ENCODE assay signal across 8 cellular contexts in genomic region chr22:30290679-30291333, GRCh38. TPM values are rescaled to one million over a fixed set of nuclear protein-coding genes. Genes with fewer than 3 reads are reported as not detected.
DNase-seq lines count a peak whose midpoint lies in the region; ATAC-seq and TF ChIP-seq lines count a peak whose summit lies in the region.

No MANE protein-coding gene starts in this region.

- H3K36me3 ChIP-seq in HEK293 (ENCODE audit: control insufficient read depth in 2 of 2, insufficient read depth in 1 of 2, low read length in 2 of 2) (peaks cover 0 to 45% of the 10 kb centered on the region in 2 experiments; a peak in 1 of 3 replicates), neural progenitor cell (no peaks in the 10 kb centered on the region)

- peaks cover 11% of the 10 kb centered on the region for H3K4me1 Mint-ChIP-seq in WTC11
- H3K4me1 Mint-ChIP-seq in neural progenitor cell, result peaks cover 5% of the 10 kb centered on the region

- no peak for ATAC-seq in WTC11
- no peak for ATAC-seq in GM18502 (IDR thresholded peaks at IDR 0.05; ENCODE audit: poor library complexity, unreplicated experiment)
- ATAC-seq in GM18511 (IDR thresholded peaks at IDR 0.05; ENCODE audit: unreplicated experiment), result no peak
- no peak for ATAC-seq in HG03442 (IDR thresholded peaks at IDR 0.05; ENCODE audit: unreplicated experiment)

- H3K4me2 ChIP-seq in neural progenitor cell, result peak overlapping the region; percentile 87

- no peaks in the 10 kb centered on the region for H4K20me1 ChIP-seq in neural progenitor cell (ENCODE audit: low read depth)

- TF ChIP-seq CTCF in AG04450 (IDR thresholded peaks at IDR 0.05; ENCODE audit: low read depth, low read length), result no peak
- no peak for TF ChIP-seq CTCF in HEK293 (tag by site-specific recombination; IDR thresholded peaks at IDR 0.05)
- TF ChIP-seq CTCF in WTC11 (IDR thresholded peaks at IDR 0.05), result no peak
- no peak for TF ChIP-seq CTCF in fibroblast of villous mesenchyme (IDR thresholded peaks at IDR 0.05; ENCODE audit: insufficient read depth, low read depth, low read length)
- TF ChIP-seq CTCF in neural progenitor cell (IDR thresholded peaks at IDR 0.05), result no peak

- H3K4me1 ChIP-seq in HEK293 (ENCODE audit: control insufficient read depth, insufficient read depth, low read length) (no peaks in the 10 kb centered on the region; the same call in 1 of the 2 replicates), neural progenitor cell (peaks cover 17% of the 10 kb centered on the region)

- H3K4me3 Mint-ChIP-seq in WTC11, result 0 out of 2 replicates have a peak overlapping the region, but pooled peaks have one; percentile 80
- no peak overlapping the region for H3K4me3 Mint-ChIP-seq in neural progenitor cell

- H3K9me3 Mint-ChIP-seq in WTC11 (no peaks in the 10 kb centered on the region), neural progenitor cell (no peaks in the 10 kb centered on the region)

- no peak overlapping the region for H3K9ac ChIP-seq in neural progenitor cell

- CTCF ChIA-PET in AG04450 (lab: Charles Lee), result interaction anchor here (0.6 kb wide), 1 partner anchor 895 kb away, joined by 4 read pairs; no protein-coding TSS in a partner anchor
- CTCF ChIA-PET in HEK293 (lab: Yijun Ruan, JAX), result interaction anchor here (0.6 to 3.8 kb wide), 4 partner anchors 26 to 851 kb away, joined by 3 to 60 read pairs (median 8); partner anchors contain the start of gene TBC1D10A
- CTCF ChIA-PET in WTC11 (lab: Charles Lee), result interaction anchor here (2.5 to 6.3 kb wide), 5 partner anchors 10 to 99 kb away, joined by 10 to 193 read pairs (median 57); partner anchors contain the start of genes RNF215 and TBC1D10A

- peaks cover 3% of the 10 kb centered on the region for H3K27me3 Mint-ChIP-seq in WTC11 (ENCODE audit: low read depth)
- peaks cover 4% of the 10 kb centered on the region for H3K27me3 Mint-ChIP-seq in neural progenitor cell (ENCODE audit: insufficient read depth, low read depth)

- no peak overlapping the region for H2AFZ ChIP-seq in neural progenitor cell (replicated peaks)

- H3K4me3 ChIP-seq in AG04450 (ENCODE audit: low read depth, low read length) (no peak overlapping the region), HEK293 (ENCODE audit: low read depth, low read length) (no peak overlapping the region), fibroblast of villous mesenchyme (ENCODE audit: low read depth, low read length) (no peak overlapping the region), neural progenitor cell (no peak overlapping the region)

- POLR2A ChIA-PET in AG04450 (lab: Yijun Ruan, JAX) (interaction anchor here (0.5 kb wide), 1 partner anchor 446 kb away, joined by 5 read pairs; no protein-coding TSS in a partner anchor), HEK293 (lab: Yijun Ruan, JAX) (interaction anchor here (0.6 to 4.2 kb wide), 5 partner anchors 9 to 966 kb away, joined by 5 to 34 read pairs (median 7); partner anchors contain the start of genes CCDC157, SEC14L2, SF3A1 and TBC1D10A), WTC11 (lab: Charles Lee) (interaction anchor here (0.6 to 1.6 kb wide), 3 partner anchors 8 to 37 kb away, joined by 3 to 7 read pairs (median 4); partner anchors contain the start of gene TBC1D10A)

- H3K9me3 ChIP-seq in AG04450 (ENCODE audit: control insufficient read depth, insufficient read depth, low read length) (no peaks in the 10 kb centered on the region), HEK293 (ENCODE audit: control insufficient read depth, insufficient read depth, low read depth, low read length) (no peaks in the 10 kb centered on the region), neural progenitor cell (ENCODE audit: low read depth) (no peaks in the 10 kb centered on the region)

- H3K79me2 ChIP-seq in neural progenitor cell (ENCODE audit: low read depth), result no peaks in the 10 kb centered on the region

- peaks cover 33% of the 10 kb centered on the region for H3F3A ChIP-seq in neural progenitor cell (ENCODE audit: low read depth)

- H3K27ac ChIP-seq in AG04450 (ENCODE audit: low read depth, low read length), result peak overlapping the region; percentile 39
- H3K27ac ChIP-seq in HEK293 (ENCODE audit: extremely low read depth, low read depth, low read length), result no peak overlapping the region
- no peak overlapping the region for H3K27ac ChIP-seq in neural progenitor cell

- DNase-seq in AG04450 (ENCODE audit: low read depth, low spot score), result no peak
- DNase-seq in WTC11 (ENCODE audit: low spot score), result no peak
- peak; percentile 51 for DNase-seq in fibroblast of villous mesenchyme (ENCODE audit: low read depth)
- peak; percentile 48 for DNase-seq in neural progenitor cell (ENCODE audit: low spot score)

- no peaks in the 10 kb centered on the region for H3K27me3 ChIP-seq in AG04450 (ENCODE audit: control insufficient read depth, insufficient read depth, low read length)
- H3K27me3 ChIP-seq in neural progenitor cell, result no peaks in the 10 kb centered on the region

- H3K27ac Mint-ChIP-seq in WTC11 (no peak overlapping the region), neural progenitor cell (no peak overlapping the region)

- H3K36me3 Mint-ChIP-seq in WTC11 (no peaks in the 10 kb centered on the region), neural progenitor cell (no peaks in the 10 kb centered on the region)

TF ChIP-seq in HEK293, 187 proteins besides CTCF, POLR2A, EP300 and RAD21 (continues in another document):
- TF ChIP-seq, protein P1, sequence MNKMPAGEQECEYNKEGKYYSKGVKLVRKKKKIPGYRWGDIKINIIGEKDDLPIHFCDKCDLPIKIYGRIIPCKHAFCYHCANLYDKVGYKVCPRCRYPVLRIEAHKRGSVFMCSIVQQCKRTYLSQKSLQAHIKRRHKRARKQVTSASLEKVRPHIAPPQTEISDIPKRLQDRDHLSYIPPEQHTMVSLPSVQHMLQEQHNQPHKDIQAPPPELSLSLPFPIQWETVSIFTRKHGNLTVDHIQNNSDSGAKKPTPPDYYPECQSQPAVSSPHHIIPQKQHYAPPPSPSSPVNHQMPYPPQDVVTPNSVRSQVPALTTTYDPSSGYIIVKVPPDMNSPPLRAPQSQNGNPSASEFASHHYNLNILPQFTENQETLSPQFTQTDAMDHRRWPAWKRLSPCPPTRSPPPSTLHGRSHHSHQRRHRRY (tag by site-specific recombination; IDR thresholded peaks at IDR 0.05), result no peak
- TF ChIP-seq GLIS2 (tag by site-specific recombination; IDR thresholded peaks at IDR 0.05) (peak; percentile 77), GLIS1 (tag by site-specific recombination; IDR thresholded peaks at IDR 0.05) (peak; percentile 72), ZNF621 (tag by site-specific recombination; IDR thresholded peaks at IDR 0.05) (no peak), OSR2 (tag by site-specific recombination; IDR thresholded peaks at IDR 0.05) (peak; percentile 59), ZIC2 (tag by site-specific recombination; IDR thresholded peaks at IDR 0.05) (0 out of 2 replicates have a peak, but pooled peaks have one; percentile 26), ZNF544 (tag by site-specific recombination; IDR thresholded peaks at IDR 0.05) (no peak)

TF ChIP-seq in WTC11, 78 proteins besides CTCF, POLR2A, EP300 and RAD21 (continues in another document):
- TF ChIP-seq TCF7 (CRISPR knock-in tag; IDR thresholded peaks at IDR 0.05; ENCODE audit: low read depth) (no peak), ZNF423 (CRISPR knock-in tag; IDR thresholded peaks at IDR 0.05) (no peak), NFYB (CRISPR knock-in tag; conservative IDR thresholded peaks at IDR 0.05; ENCODE audit: low read depth) (no peak), ETV6 (CRISPR knock-in tag; IDR thresholded peaks at IDR 0.05) (no peak), ZNF121 (CRISPR knock-in tag; IDR thresholded peaks at IDR 0.05) (no peak), GABPB1 (CRISPR knock-in tag; IDR thresholded peaks at IDR 0.05) (no peak), NR3C1 (CRISPR knock-in tag; conservative IDR thresholded peaks at IDR 0.05; ENCODE audit: low read depth) (no peak)
- TF ChIP-seq, protein P2, sequence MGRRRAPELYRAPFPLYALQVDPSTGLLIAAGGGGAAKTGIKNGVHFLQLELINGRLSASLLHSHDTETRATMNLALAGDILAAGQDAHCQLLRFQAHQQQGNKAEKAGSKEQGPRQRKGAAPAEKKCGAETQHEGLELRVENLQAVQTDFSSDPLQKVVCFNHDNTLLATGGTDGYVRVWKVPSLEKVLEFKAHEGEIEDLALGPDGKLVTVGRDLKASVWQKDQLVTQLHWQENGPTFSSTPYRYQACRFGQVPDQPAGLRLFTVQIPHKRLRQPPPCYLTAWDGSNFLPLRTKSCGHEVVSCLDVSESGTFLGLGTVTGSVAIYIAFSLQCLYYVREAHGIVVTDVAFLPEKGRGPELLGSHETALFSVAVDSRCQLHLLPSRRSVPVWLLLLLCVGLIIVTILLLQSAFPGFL (CRISPR knock-in tag; IDR thresholded peaks at IDR 0.05; ENCODE audit: borderline replicate concordance), result no peak
- TF ChIP-seq, protein P3, sequence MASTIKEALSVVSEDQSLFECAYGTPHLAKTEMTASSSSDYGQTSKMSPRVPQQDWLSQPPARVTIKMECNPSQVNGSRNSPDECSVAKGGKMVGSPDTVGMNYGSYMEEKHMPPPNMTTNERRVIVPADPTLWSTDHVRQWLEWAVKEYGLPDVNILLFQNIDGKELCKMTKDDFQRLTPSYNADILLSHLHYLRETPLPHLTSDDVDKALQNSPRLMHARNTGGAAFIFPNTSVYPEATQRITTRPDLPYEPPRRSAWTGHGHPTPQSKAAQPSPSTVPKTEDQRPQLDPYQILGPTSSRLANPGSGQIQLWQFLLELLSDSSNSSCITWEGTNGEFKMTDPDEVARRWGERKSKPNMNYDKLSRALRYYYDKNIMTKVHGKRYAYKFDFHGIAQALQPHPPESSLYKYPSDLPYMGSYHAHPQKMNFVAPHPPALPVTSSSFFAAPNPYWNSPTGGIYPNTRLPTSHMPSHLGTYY (CRISPR knock-in tag; IDR thresholded peaks at IDR 0.05), result no peak

RNA-seq across cellular contexts. Expression of gene CASTOR1, which starts 1.5 kb away (rescaled TPM):
- polyA plus RNA-seq in AG04450 (2011; rRNA removed), result 12.0 and 15.3 TPM in 2 replicates
- polyA minus RNA-seq in AG04450 (2011; rRNA and poly(A)+ RNA removed), result 5.9 and 7.2 TPM in 2 replicates
- total RNA-seq in WTC11 (2021) (15.8 to 18.6 TPM (median 16.0 TPM) in 3 replicates), fibroblast of villous mesenchyme (1.6 and 4.3 TPM in 2 replicates), neural progenitor cell (ENCODE audit: low replicate concordance) (6.2 and 23.1 TPM in 2 replicates)

RNA-seq across cellular contexts. Expression of gene OSM, which starts 24.2 kb away (rescaled TPM):
- not detected in 2 replicates for polyA plus RNA-seq in AG04450 (2011; rRNA removed)
- polyA minus RNA-seq in AG04450 (2011; rRNA and poly(A)+ RNA removed), result not detected in 2 replicates
- not detected in 3 replicates for total RNA-seq in WTC11 (2021)
- 0.43 TPM in 1 of 2 replicates, not detected in the other for total RNA-seq in fibroblast of villous mesenchyme
- total RNA-seq in neural progenitor cell (ENCODE audit: low replicate concordance), result not detected in 2 replicates

RNA-seq across cellular contexts. Expression of gene TBC1D10A, which starts 35.9 kb away (rescaled TPM):
- 14.5 and 17.5 TPM in 2 replicates for polyA plus RNA-seq in AG04450 (2011; rRNA removed)
- 27.6 and 30.0 TPM in 2 replicates for polyA minus RNA-seq in AG04450 (2011; rRNA and poly(A)+ RNA removed)
- total RNA-seq in WTC11 (2021) (7.5 to 11.1 TPM (median 9.6 TPM) in 3 replicates), fibroblast of villous mesenchyme (26.4 and 29.8 TPM in 2 replicates), neural progenitor cell (ENCODE audit: low replicate concordance) (6.2 and 10.2 TPM in 2 replicates)

RNA-seq across cellular contexts. Expression of gene LIF, which starts 44.2 kb away (rescaled TPM):
- 53.9 and 121 TPM in 2 replicates for polyA plus RNA-seq in AG04450 (2011; rRNA removed)
- 165 and 320 TPM in 2 replicates for polyA minus RNA-seq in AG04450 (2011; rRNA and poly(A)+ RNA removed)
- total RNA-seq in WTC11 (2021) (4.6 to 7.2 TPM (median 6.1 TPM) in 3 replicates), fibroblast of villous mesenchyme (7.4 and 7.8 TPM in 2 replicates), neural progenitor cell (ENCODE audit: low replicate concordance) (0.21 and 0.50 TPM in 2 replicates)

Comparison
In these comparisons a context has a peak if more than half of its experiments do, and no peak if none do; other contexts are left out.
1. DNase-seq: peak in fibroblast of villous mesenchyme (single experiment) and neural progenitor cell (single experiment); none in AG04450 (single experiment) and WTC11 (single experiment).